1 cellular context compared by ENCODE assay signal in genomic region chr4:185227131-185227551, GRCh38.
TF ChIP-seq lines count a peak whose summit lies in the region.

No MANE protein-coding gene starts in this region.

TF ChIP-seq in endothelial cell of umbilical vein, 7 proteins besides CTCF, POLR2A, EP300 and RAD21:
- no peak for TF ChIP-seq MAX (IDR thresholded peaks at IDR 0.05; ENCODE audit: insufficient read depth, insufficient read length)
- no peak for TF ChIP-seq EZH2 (IDR thresholded peaks at IDR 0.05; ENCODE audit: borderline replicate concordance, low read depth, low read length, severe bottlenecking)
- no peak for TF ChIP-seq FOS (IDR thresholded peaks at IDR 0.05; ENCODE audit: borderline replicate concordance, insufficient read depth, low read length)
- TF ChIP-seq GATA2 (IDR thresholded peaks at IDR 0.05; ENCODE audit: insufficient read depth, insufficient read length, low read depth, low read length): no peak
- no peak for TF ChIP-seq JUN (IDR thresholded peaks at IDR 0.05; ENCODE audit: borderline replicate concordance, insufficient read depth, insufficient read length, low read depth)
- TF ChIP-seq MYC (IDR thresholded peaks at IDR 0.05; ENCODE audit: low read depth, low read length): no peak
- no peak for TF ChIP-seq POLR2AphosphoS5 (IDR thresholded peaks at IDR 0.05; ENCODE audit: insufficient read depth, low read depth, low read length)
